In genomic region chr6:34514593-34515472, GRCh38 we compare ENCODE assay signal across 9 cellular contexts.
DNase-seq lines count a peak whose midpoint lies in the region; ATAC-seq and TF ChIP-seq lines count a peak whose summit lies in the region.
"Had no signal": no experiment of that assay in that cellular context is flagged by ENCODE, and none has a peak within 500 bp of the region (broad histone marks: within the 10 kb centered on the region; RNA-seq: fewer than 3 reads in every experiment).

No MANE protein-coding gene starts in this region.

- no peak overlapping the region for H3K27ac ChIP-seq in RWPE2 (ENCODE audit: poor library complexity, severe bottlenecking)

- H3K9ac ChIP-seq in ES-I3 (ENCODE audit: low read depth, low read length): peak overlapping the region; percentile 55; the same call in 1 of the 2 replicates

- DNase-seq in RWPE2 (ENCODE audit: low spot score): peak; percentile 46
- DNase-seq in fibroblast of the conjunctiva (ENCODE audit: low read depth): peak; percentile 75
- DNase-seq in non-pigmented ciliary epithelial cell (ENCODE audit: low read depth): peak; percentile 44
- no peak for DNase-seq in NCI-H446 treated with DMSO at 0.1 percent for 48 hours (lab: John Stamatoyannopoulos, UW)
- DNase-seq: MM.1S had no signal

- TF ChIP-seq CTCF in RWPE2 (IDR thresholded peaks at IDR 0.05; ENCODE audit: poor library complexity, severe bottlenecking): no peak

- H3K4me1 ChIP-seq in ES-I3 (ENCODE audit: insufficient read depth, low read length) (no peaks in the 10 kb centered on the region; the same call in 1 of the 2 replicates), RWPE2 (ENCODE audit: insufficient read depth, poor library complexity, severe bottlenecking) (no peaks in the 10 kb centered on the region)

- no peaks in the 10 kb centered on the region for H3K27me3 ChIP-seq in RWPE2 (ENCODE audit: insufficient read depth, poor library complexity, severe bottlenecking)

- no peaks in the 10 kb centered on the region for H3K9me3 ChIP-seq in ES-I3 (ENCODE audit: control insufficient read depth, insufficient read depth, low read length)
- H3K9me3 ChIP-seq in RWPE2 (ENCODE audit: severe bottlenecking): no peaks in the 10 kb centered on the region

- H3K4me3 ChIP-seq in RWPE2 (ENCODE audit: severe bottlenecking): no peak overlapping the region

- no peaks in the 10 kb centered on the region for H3K36me3 ChIP-seq in ES-I3 (ENCODE audit: insufficient read depth, low read length)
- H3K36me3 ChIP-seq in RWPE2 (ENCODE audit: low read depth): no peaks in the 10 kb centered on the region

- ATAC-seq in RWPE2 (ENCODE audit: low read depth): peak; percentile 38; the same call in 1 of the 3 replicates
- no peak for ATAC-seq in HG03521 (IDR thresholded peaks at IDR 0.05; ENCODE audit: unreplicated experiment)
- no peak for ATAC-seq in HG02973 (IDR thresholded peaks at IDR 0.05; ENCODE audit: unreplicated experiment)
- no peak for ATAC-seq in GM21423 (IDR thresholded peaks at IDR 0.05; ENCODE audit: unreplicated experiment)
